In genomic region chr1:27574871-27575831, GRCh38 we compare ENCODE assay signal across 8 cellular contexts. TPM values are rescaled to one million over a fixed set of nuclear protein-coding genes. Genes with fewer than 3 reads are reported as not detected.
A peak's percentile ranks its signal among the peaks of the same experiment; 100 is the strongest.
DNase-seq lines count a peak whose midpoint lies in the region; ATAC-seq, FAIRE-seq and TF ChIP-seq lines count a peak whose summit lies in the region.

No MANE protein-coding gene starts in this region.

- 18% methylated on average over 40 of the region's 83 CpGs for WGBS in esophagus muscularis mucosa

- TF ChIP-seq POLR2A in esophagus muscularis mucosa (IDR thresholded peaks at IDR 0.05; ENCODE audit: low read depth) (no peak), GM12891 (IDR thresholded peaks at IDR 0.05; ENCODE audit: low read depth, low read length) (no peak)

- FAIRE-seq in GM12891 (lab: Jason Lieb, UNC), result no peak

- TF ChIP-seq CTCF in GM12875 (IDR thresholded peaks at IDR 0.05; ENCODE audit: borderline replicate concordance, insufficient read depth, low read depth, low read length) (peak; percentile 18; the same call in 1 of the 2 replicates), esophagus muscularis mucosa (IDR thresholded peaks at IDR 0.05) (peak in 2 of 3 experiments; percentile 14 to 21)

- peak overlapping the region; percentile 77 for H3K9ac ChIP-seq in NT2/D1 (ENCODE audit: insufficient read length, low read depth)

- no peak overlapping the region for H3K4me3 ChIP-seq in GM12875 (ENCODE audit: low read depth, low read length)
- H3K4me3 ChIP-seq in NT2/D1 (ENCODE audit: insufficient read length, low read depth), result peak overlapping the region; percentile 29
- H3K4me3 ChIP-seq in esophagus muscularis mucosa, result peak overlapping the region; percentile 61 to 69 (median 62)

- no peak for TF ChIP-seq EP300 in esophagus muscularis mucosa (IDR thresholded peaks at IDR 0.05)

- ATAC-seq in HG03378 (IDR thresholded peaks at IDR 0.05; ENCODE audit: unreplicated experiment), result no peak
- ATAC-seq in HG03280 (IDR thresholded peaks at IDR 0.05; ENCODE audit: unreplicated experiment), result no peak

- H3K27me3 ChIP-seq in NT2/D1 (ENCODE audit: insufficient read depth, insufficient read length) (no peaks in the 10 kb centered on the region), esophagus muscularis mucosa (no peaks in the 10 kb centered on the region)

- H3K4me1 ChIP-seq in NT2/D1 (ENCODE audit: insufficient read depth, insufficient read length), result peaks cover 52% of the 10 kb centered on the region
- H3K4me1 ChIP-seq in esophagus muscularis mucosa, result peaks cover 82 to 97% (median 91%) of the 10 kb centered on the region in 4 donors

- DNase-seq in NT2/D1 (ENCODE audit: low read depth, low spot score) (peak; percentile 89), esophagus muscularis mucosa (ENCODE audit: extremely low spot score) (no peak), myocyte (ENCODE audit: low read depth) (peak; percentile 87), activated gamma-delta T cell (lab: John Stamatoyannopoulos, UW) (no peak), GM12891 (ENCODE audit: insufficient read length, low spot score) (no peak)

- intact Hi-C loops in esophagus muscularis mucosa (cut with DNase I), result no loop called here

- H3K27ac ChIP-seq in esophagus muscularis mucosa (replicated peaks in 1 of 4), result peak overlapping the region; percentile 93 to 98 (median 97)

- H3K9me3 ChIP-seq in NT2/D1 (ENCODE audit: insufficient read depth, low read length) (no peaks in the 10 kb centered on the region), esophagus muscularis mucosa (no peaks in the 10 kb centered on the region)

- peaks cover 12% of the 10 kb centered on the region for H3K36me3 ChIP-seq in NT2/D1 (ENCODE audit: insufficient read depth, insufficient read length, low read length)
- H3K36me3 ChIP-seq in esophagus muscularis mucosa, result no peaks in the 10 kb centered on the region

TF ChIP-seq in GM12891, 5 proteins besides CTCF, POLR2A, EP300 and RAD21:
- TF ChIP-seq SPI1 (IDR thresholded peaks at IDR 0.05; ENCODE audit: low read depth, low read length) (no peak), TAF1 (IDR thresholded peaks at IDR 0.05; ENCODE audit: low read depth, low read length) (no peak), PAX5 (IDR thresholded peaks at IDR 0.05; ENCODE audit: insufficient read depth, low read length, severe bottlenecking) (no peak), POU2F2 (IDR thresholded peaks at IDR 0.05; ENCODE audit: low read depth, low read length) (no peak), POLR2AphosphoS5 (IDR thresholded peaks at IDR 0.05; ENCODE audit: low read depth, low read length) (no peak)

RNA-seq across cellular contexts. Expression of gene AHDC1, which starts 28.8 kb away (rescaled TPM):
- 10 to 100 TPM; 14.7 to 54.3 (median 35.4) TPM for total RNA-seq in esophagus muscularis mucosa
- 46.6 and 55.3 TPM in 2 replicates for total RNA-seq in myocyte
- 67.3 TPM for polyA plus RNA-seq in myocyte (2012)
- polyA plus RNA-seq in GM12891 (2012; ENCODE audit: low read depth, missing spikeins), result 6.8 TPM

RNA-seq across cellular contexts. Expression of gene FGR, which starts 59.8 kb away (rescaled TPM):
- total RNA-seq in esophagus muscularis mucosa, result 10 to 100 TPM; 12.0 to 32.1 (median 12.6) TPM
- 0.05 and 0.29 TPM in 2 replicates for total RNA-seq in myocyte
- polyA plus RNA-seq in myocyte (2012), result not detected
- 57.1 TPM for polyA plus RNA-seq in GM12891 (2012; ENCODE audit: low read depth, missing spikeins)

Comparison
In these comparisons a context has a peak if more than half of its experiments do, and no peak if none do; other contexts are left out.
1. DNase-seq: peak in NT2/D1 (single experiment) and myocyte (single experiment); none in esophagus muscularis mucosa (single experiment), activated gamma-delta T cell (single experiment) and GM12891 (single experiment).
2. RNA of gene FGR, which starts 59.8 kb away (total RNA-seq): 12.0 to 32.1 TPM in esophagus muscularis mucosa; 0.05 to 0.29 TPM in myocyte; every median in the first group is over 10 times any median in the second.